8 cellular contexts compared by ENCODE assay signal in genomic region chr5:172837640-172838039, GRCh38. TPM values are rescaled to one million over a fixed set of nuclear protein-coding genes. Genes with fewer than 3 reads are reported as not detected.
A peak's percentile ranks its signal among the peaks of the same experiment; 100 is the strongest.
DNase-seq lines count a peak whose midpoint lies in the region; ATAC-seq and TF ChIP-seq lines count a peak whose summit lies in the region.

No MANE protein-coding gene starts in this region.

- H3K4me3 ChIP-seq in GM12865 (ENCODE audit: low read depth, low read length) = peak overlapping the region; percentile 53

- peak overlapping the region; percentile 96 for H3K27ac ChIP-seq in VCaP

- intact Hi-C loops in left colon (cut with DNase I, micrococcal nuclease) = loop anchor here in 1 of 2 donors (10.0 kb wide), 1 partner anchor 63 kb away; the partner anchor contains the start of gene DUSP1

- DNase-seq in GM12865 (ENCODE audit: low read depth) (peak; percentile 92), left colon (peak; percentile 96 to 97), ureter (ENCODE audit: low spot score) (peak; percentile 84), D341Med (ENCODE audit: low spot score) (no peak), cerebellum (ENCODE audit: low spot score) (no peak)

- no peak for TF ChIP-seq CTCF in GM12865 (IDR thresholded peaks at IDR 0.05; ENCODE audit: insufficient read depth, low read depth, low read length, missing control alignments)
- TF ChIP-seq CTCF in VCaP (conservative IDR thresholded peaks at IDR 0.05) = no peak

- peak; percentile 76 for ATAC-seq in GM19463 (IDR thresholded peaks at IDR 0.05; ENCODE audit: unreplicated experiment)
- peak; percentile 74 for ATAC-seq in HG03460 (IDR thresholded peaks at IDR 0.05; ENCODE audit: unreplicated experiment)
- ATAC-seq in left colon = peak; percentile 81

RNA-seq across cellular contexts. Expression of gene ERGIC1, which starts 3.6 kb away (rescaled TPM):
- total RNA-seq in left colon = 100 to 1,000 TPM; 201 to 223 TPM
- total RNA-seq in ureter = 140 TPM
- total RNA-seq in cerebellum = 59.2 TPM

Comparison
In these comparisons a context has a peak if more than half of its experiments do, and no peak if none do; other contexts are left out.
1. DNase-seq: peak in GM12865 (single experiment), left colon (2 of 2) and ureter (single experiment); none in D341Med (single experiment) and cerebellum (single experiment).
2. Peak in every context shown above with its lines, with median percentiles within 50 percentile points of each other: ATAC-seq.